8 cellular contexts compared by ENCODE assay signal in the genomic region with DNA sequence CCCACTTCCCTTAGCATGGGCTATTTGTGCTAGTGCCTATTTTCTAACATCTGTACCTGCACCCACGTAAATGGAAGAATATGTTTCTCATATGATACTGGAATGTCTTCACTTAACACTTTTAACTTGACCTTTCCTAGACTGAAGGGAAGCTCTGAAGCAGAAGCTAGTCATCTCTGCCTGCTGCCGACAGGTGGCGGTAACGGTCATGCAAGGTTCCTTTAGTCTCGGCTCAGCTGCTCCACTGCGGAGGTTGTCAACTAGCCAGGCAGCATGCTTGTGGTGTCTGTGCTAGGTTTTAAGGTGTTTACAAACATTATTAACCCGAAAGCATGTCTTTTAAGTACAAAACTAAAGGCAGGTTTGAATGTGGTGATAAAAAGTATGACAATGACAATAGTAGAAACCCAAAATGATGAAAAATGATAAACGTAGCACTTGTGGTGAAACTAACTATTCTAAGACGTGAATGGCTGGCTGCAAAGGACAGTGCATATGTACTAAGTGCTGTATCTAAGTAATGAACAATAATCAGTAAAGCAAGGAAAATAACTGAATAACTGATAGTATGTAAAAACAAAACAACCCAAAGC.
A peak's percentile ranks its signal among the peaks of the same experiment; 100 is the strongest.
DNase-seq lines count a peak whose midpoint lies in the region; ATAC-seq lines count a peak whose summit lies in the region.

No MANE protein-coding gene starts in this region.

- in situ Hi-C loops in T47D (cut with HindIII; ENCODE audit: low pct_unique_long_range_greater_than_20kb, low sequenced_read_pairs), result no loop called here

- no peak overlapping the region for H3K4me3 Mint-ChIP-seq in T-helper 17 cell

- no peak overlapping the region for H3K27ac Mint-ChIP-seq in T-helper 17 cell

- peaks cover 2% of the 10 kb centered on the region for H3K36me3 Mint-ChIP-seq in T-helper 17 cell (ENCODE audit: low read depth)

- DNase-seq in NOMO-1 (lab: John Stamatoyannopoulos, UW; ENCODE audit: unreplicated experiment in 2 of 2) (peak; percentile 43 to 50), NOMO-1 treated with dmso at 0.1 percent for 144 hours (lab: John Stamatoyannopoulos, UW; ENCODE audit: unreplicated experiment) (no peak), NCI-H1417 treated with DMSO at 0.1 percent for 48 hours (lab: John Stamatoyannopoulos, UW) (peak; percentile 55), T-helper 17 cell (peak in 2 of 3 donors; percentile 8 to 12), T47D (ENCODE audit: low read depth in 1 of 2, low spot score in 1 of 2) (peak; percentile 17 to 57), islet precursor cell (peak; percentile 90)
- peak; percentile 52 for DNase-seq in stimulated activated CD4-positive, alpha-beta T cell treated with anti-CD3 and anti-CD28 coated beads, Interleukin-1b, Interleukin-23, amount 100 ng/mL, for 48 hours

- H3K27me3 Mint-ChIP-seq in T-helper 17 cell, result peaks cover 66% of the 10 kb centered on the region

- no peaks in the 10 kb centered on the region for H3K9me3 ChIP-seq in T-helper 17 cell (ENCODE audit: control insufficient read depth, low read length, poor library complexity, severe bottlenecking)

- ATAC-seq in HG02840 (IDR thresholded peaks at IDR 0.05; ENCODE audit: low FRiP score, unreplicated experiment), result peak; percentile 93
- no peak for ATAC-seq in T-helper 17 cell

- no peaks in the 10 kb centered on the region for H3K4me1 Mint-ChIP-seq in T-helper 17 cell
